Comparison of ENCODE assay signal across 23 cellular contexts in genomic region chr5:89336111-89336510, GRCh38.
"Had no signal": no experiment of that assay in that cellular context is flagged by ENCODE, and none has a peak within 500 bp of the region (broad histone marks: within the 10 kb centered on the region; RNA-seq: fewer than 3 reads in every experiment).

No MANE protein-coding gene starts in this region.

- H3K27ac ChIP-seq: coronary artery, dorsolateral prefrontal cortex, esophagus muscularis mucosa, gastrocnemius medialis, heart right ventricle, left lung, lower lobe of right lung had no signal

- H3K9me3 Mint-ChIP-seq: memory B cell had no signal

- H3K27ac Mint-ChIP-seq: memory B cell; naive thymus-derived CD4-positive, alpha-beta T cell had no signal

- H3K4me3 ChIP-seq: coronary artery, dorsolateral prefrontal cortex, esophagus muscularis mucosa, gastrocnemius medialis, heart right ventricle, left lung, lower lobe of right lung had no signal

- H3K4me1 ChIP-seq: esophagus muscularis mucosa, gastrocnemius medialis, left lung, lower lobe of right lung had no signal

- H3K27me3 ChIP-seq: dorsolateral prefrontal cortex, esophagus muscularis mucosa, gastrocnemius medialis, heart right ventricle, left lung had no signal

- H3K36me3 Mint-ChIP-seq: memory B cell; naive thymus-derived CD4-positive, alpha-beta T cell had no signal

- H3K4me3 Mint-ChIP-seq: memory B cell; naive thymus-derived CD4-positive, alpha-beta T cell had no signal

- H3K9me3 ChIP-seq: esophagus muscularis mucosa, gastrocnemius medialis, heart right ventricle, left lung, lower lobe of right lung had no signal

- H3K36me3 ChIP-seq: esophagus muscularis mucosa, gastrocnemius medialis, heart right ventricle, left lung, lower lobe of right lung had no signal

- H3K27me3 Mint-ChIP-seq: memory B cell; naive thymus-derived CD4-positive, alpha-beta T cell had no signal

- FAIRE-seq: colon, endothelial cell of umbilical vein, islet of Langerhans, keratinocyte had no signal

- DNase-seq: dermis blood vessel endothelial cell; dorsolateral prefrontal cortex; effector CD4-positive, alpha-beta T cell; effector memory CD4-positive, alpha-beta T cell; foreskin melanocyte; gastrocnemius medialis; glutamatergic neuron; heart right ventricle; hippocampal formation; left cardiac atrium; left lung; left ventricle myocardium superior; lower lobe of right lung; mesendoderm; midbrain; naive thymus-derived CD4-positive, alpha-beta T cell had no signal

- H3K4me1 Mint-ChIP-seq: memory B cell; naive thymus-derived CD4-positive, alpha-beta T cell had no signal
